Comparison of ENCODE assay signal across 8 cellular contexts in the genomic region with DNA sequence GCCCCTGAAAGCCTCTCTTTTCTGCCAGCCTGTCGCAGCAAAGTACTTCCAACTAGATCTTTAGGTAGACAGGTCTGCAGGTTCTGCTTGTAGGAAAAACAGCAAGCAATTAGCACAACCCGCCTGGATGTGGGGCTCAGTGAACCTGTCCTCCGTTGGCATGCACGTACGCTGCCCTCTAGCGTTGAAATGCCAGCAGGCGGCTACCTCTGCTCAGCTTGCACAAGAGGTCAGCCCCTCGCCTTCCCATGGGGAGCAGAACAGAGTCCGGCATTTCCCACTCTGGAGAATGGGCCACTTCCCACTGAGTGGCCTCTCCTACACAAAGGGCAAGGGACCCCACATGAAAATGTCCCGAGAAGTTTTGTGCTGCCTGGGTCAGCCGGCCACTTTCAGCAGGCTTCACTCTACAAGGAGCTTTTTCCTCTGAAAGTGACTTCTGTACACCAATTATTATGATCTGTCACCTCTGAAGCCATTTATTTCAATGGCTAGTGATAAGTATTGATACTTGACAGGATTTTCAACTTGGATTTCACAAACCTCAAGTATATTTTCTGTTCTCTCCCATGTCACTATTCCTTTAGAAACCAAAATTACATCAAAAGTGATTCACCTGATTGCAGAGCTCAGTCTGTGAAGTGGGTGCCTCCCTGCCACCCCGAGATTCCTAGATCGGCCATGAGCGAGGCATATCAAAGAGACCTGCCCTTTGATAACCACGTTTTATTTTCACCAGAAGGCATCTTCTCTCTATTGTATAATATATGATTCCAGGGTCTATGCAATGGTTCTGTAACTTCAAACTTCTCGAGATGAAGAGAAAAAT. TPM values are rescaled to one million over a fixed set of nuclear protein-coding genes. Genes with fewer than 3 reads are reported as not detected.
DNase-seq lines count a peak whose midpoint lies in the region; ATAC-seq and TF ChIP-seq lines count a peak whose summit lies in the region.

No MANE protein-coding gene starts in this region.

- intact Hi-C loops in head of caudate nucleus (cut with DNase I) (no loop called here), upper lobe of right lung (cut with DNase I) (loop anchor here (10.0 kb wide), 1 partner anchor 232 kb away; no protein-coding TSS in a partner anchor)

- H3K27me3 ChIP-seq in SJCRH30 (no peaks in the 10 kb centered on the region), upper lobe of right lung (no peaks in the 10 kb centered on the region)

- peak; percentile 13 for DNase-seq in GM12864 (ENCODE audit: low read depth)
- DNase-seq in HuH-7.5 (ENCODE audit: low spot score): peak; percentile 61
- DNase-seq in SJCRH30: peak; percentile 76 to 83
- DNase-seq in activated gamma-delta T cell treated with anti-CD3 and anti-CD28 coated beads, Interleukin-2, amount 50 U/mL, for 16 hours (ENCODE audit: low read depth): peak; percentile 42
- peak; percentile 31 to 84 (median 67) for DNase-seq in head of caudate nucleus
- DNase-seq in progenitor cell of endocrine pancreas (ENCODE audit: low spot score, unreplicated experiment): peak; percentile 71
- peak; percentile 85 for DNase-seq in upper lobe of right lung

- H3K4me1 ChIP-seq in SJCRH30 (peaks cover 10% of the 10 kb centered on the region), upper lobe of right lung (peaks cover 25% of the 10 kb centered on the region)

- H3K4me3 ChIP-seq in GM12864 (ENCODE audit: low read depth, low read length) (no peak overlapping the region), SJCRH30 (no peak overlapping the region), upper lobe of right lung (no peak overlapping the region)

- peaks cover 23% of the 10 kb centered on the region for H3K4me1 Mint-ChIP-seq in progenitor cell of endocrine pancreas (ENCODE audit: low read depth)

- no peaks in the 10 kb centered on the region for H3K36me3 Mint-ChIP-seq in progenitor cell of endocrine pancreas (ENCODE audit: insufficient read depth)

- H3K36me3 ChIP-seq in SJCRH30: no peaks in the 10 kb centered on the region
- no peaks in the 10 kb centered on the region for H3K36me3 ChIP-seq in upper lobe of right lung

- peaks cover 10% of the 10 kb centered on the region for H3K27me3 Mint-ChIP-seq in progenitor cell of endocrine pancreas

- TF ChIP-seq CTCF in GM12864 (IDR thresholded peaks at IDR 0.05; ENCODE audit: low read depth, low read length, missing control alignments): peak; percentile 94
- peak; percentile 86 for TF ChIP-seq CTCF in progenitor cell of endocrine pancreas (IDR thresholded peaks at IDR 0.05; ENCODE audit: unreplicated experiment)
- peak; percentile 81 for TF ChIP-seq CTCF in upper lobe of right lung (IDR thresholded peaks at IDR 0.05)

- H3K27ac ChIP-seq in SJCRH30 (no peak overlapping the region), upper lobe of right lung (peak overlapping the region; percentile 58)

- no peak overlapping the region for H3K4me3 Mint-ChIP-seq in progenitor cell of endocrine pancreas (ENCODE audit: low read depth)

- H3K27ac Mint-ChIP-seq in progenitor cell of endocrine pancreas: no peak overlapping the region

- H3K9me3 ChIP-seq in SJCRH30 (replicated peaks) (0 out of 2 replicates have a peak, but pooled peaks cover 4% of the 10 kb centered on the region), upper lobe of right lung (no peaks in the 10 kb centered on the region)

- no peaks in the 10 kb centered on the region for H3K9me3 Mint-ChIP-seq in progenitor cell of endocrine pancreas (ENCODE audit: low read depth)

- peak; percentile 86 for ATAC-seq in upper lobe of right lung
- ATAC-seq in GM21390 (IDR thresholded peaks at IDR 0.05; ENCODE audit: unreplicated experiment): no peak

RNA-seq across cellular contexts. Expression of a gene that starts 56.7 kb away (rescaled TPM):
- 0.05 and 0.08 TPM in 2 replicates for total RNA-seq in SJCRH30 (2014; rRNA removed; shearing (Covaris generic))
- total RNA-seq in progenitor cell of endocrine pancreas: 13.4 and 15.8 TPM in 2 replicates
- 67.6 TPM for total RNA-seq in upper lobe of right lung

Comparison
In these comparisons a context has a peak if more than half of its experiments do, and no peak if none do; other contexts are left out.
1. DNase-seq: peak in every context shown above with its lines; median percentile 85 in upper lobe of right lung; 80 in SJCRH30; 71 in progenitor cell of endocrine pancreas; 67 in head of caudate nucleus; 61 in HuH-7.5; 42 in activated gamma-delta T cell treated with anti-CD3 and anti-CD28 coated beads, Interleukin-2, amount 50 U/mL, for 16 hours; 13 in GM12864.
2. RNA of a gene that starts 56.7 kb away (total RNA-seq): 67.6 TPM in upper lobe of right lung (single experiment) and 13.4 to 15.8 TPM in progenitor cell of endocrine pancreas; 0.05 to 0.08 TPM in SJCRH30; every median in the first group is over 10 times any median in the second.
3. Peak in every context shown above with its lines, with median percentiles within 50 percentile points of each other: CTCF ChIP-seq.